ENCODE assay signal across 26 cellular contexts in the genomic region with DNA sequence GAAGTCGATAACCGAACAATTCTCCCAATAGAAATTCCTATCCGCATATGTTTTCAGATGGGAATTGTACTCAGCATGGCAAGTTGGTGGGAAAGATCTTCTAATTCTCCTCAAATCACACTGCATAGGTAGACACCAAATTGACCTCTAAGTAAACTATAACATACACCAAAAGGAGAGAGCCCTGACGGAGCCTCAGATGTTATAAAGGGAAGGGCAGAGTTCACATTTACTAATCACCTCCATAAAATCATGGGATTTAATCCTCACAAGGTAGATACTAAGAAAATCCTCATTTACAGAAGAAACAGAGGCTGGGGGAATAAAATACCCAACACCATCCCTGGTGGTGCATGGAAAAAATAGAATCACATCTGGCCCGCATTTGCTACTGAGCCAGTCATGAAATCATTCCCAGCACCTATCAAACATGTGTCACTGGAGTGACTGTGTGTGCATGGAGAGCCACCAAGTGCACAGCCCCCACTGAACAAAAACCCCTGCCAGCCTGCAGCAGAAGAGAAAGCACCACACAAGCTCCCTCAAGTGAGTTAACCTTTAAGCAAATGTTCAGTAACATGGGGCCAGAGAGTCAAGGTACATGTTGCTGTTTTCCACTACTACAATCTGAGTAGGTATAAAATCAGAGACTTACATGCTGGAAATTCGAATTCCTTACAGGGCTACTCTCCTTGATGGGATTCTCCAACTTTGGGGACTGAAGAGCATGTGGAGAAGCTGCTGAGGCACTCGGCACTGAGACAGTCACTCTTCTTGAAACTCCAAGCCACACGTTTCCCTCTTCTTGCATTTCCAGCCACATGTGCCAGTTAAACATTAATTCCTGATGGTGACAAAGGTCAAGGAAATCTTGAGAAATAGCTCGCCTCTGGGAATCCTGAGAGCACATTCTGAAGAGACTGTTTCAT. TPM values are rescaled to one million over a fixed set of nuclear protein-coding genes. Genes with fewer than 3 reads are reported as not detected.
DNase-seq lines count a peak whose midpoint lies in the region; ATAC-seq, FAIRE-seq and TF ChIP-seq lines count a peak whose summit lies in the region.
"Had no signal": no experiment of that assay in that cellular context is flagged by ENCODE, and none has a peak within 500 bp of the region (broad histone marks: within the 10 kb centered on the region; RNA-seq: fewer than 3 reads in every experiment).

A gene with protein sequence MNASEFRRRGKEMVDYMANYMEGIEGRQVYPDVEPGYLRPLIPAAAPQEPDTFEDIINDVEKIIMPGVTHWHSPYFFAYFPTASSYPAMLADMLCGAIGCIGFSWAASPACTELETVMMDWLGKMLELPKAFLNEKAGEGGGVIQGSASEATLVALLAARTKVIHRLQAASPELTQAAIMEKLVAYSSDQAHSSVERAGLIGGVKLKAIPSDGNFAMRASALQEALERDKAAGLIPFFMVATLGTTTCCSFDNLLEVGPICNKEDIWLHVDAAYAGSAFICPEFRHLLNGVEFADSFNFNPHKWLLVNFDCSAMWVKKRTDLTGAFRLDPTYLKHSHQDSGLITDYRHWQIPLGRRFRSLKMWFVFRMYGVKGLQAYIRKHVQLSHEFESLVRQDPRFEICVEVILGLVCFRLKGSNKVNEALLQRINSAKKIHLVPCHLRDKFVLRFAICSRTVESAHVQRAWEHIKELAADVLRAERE (minus strand): TSS at position 776 of the 929 bp plus-strand sequence. CDS start 21,320 bp downstream, outside the sequence.

- FAIRE-seq in bronchial epithelial cell (lab: Jason Lieb, UNC) = peak; percentile 55

- peaks cover 12% of the 10 kb centered on the region for H3K27me3 Mint-ChIP-seq in activated T-helper 17 cell treated with anti-CD3 and anti-CD28 coated beads, Interleukin-2, amount 50 U/mL, for 72 hours

- H3K9me3 Mint-ChIP-seq in activated T-helper 17 cell treated with anti-CD3 and anti-CD28 coated beads, Interleukin-2, amount 50 U/mL, for 72 hours = no peaks in the 10 kb centered on the region
- H3K9me3 Mint-ChIP-seq: activated naive CD4-positive, alpha-beta T cell treated with anti-CD3 and anti-CD28 coated beads, Interleukin-2, amount 50 U/mL, for 72 hours had no signal

- no peaks in the 10 kb centered on the region for H3K36me3 Mint-ChIP-seq in activated T-helper 17 cell treated with anti-CD3 and anti-CD28 coated beads, Interleukin-2, amount 50 U/mL, for 72 hours (ENCODE audit: low read depth)
- H3K36me3 Mint-ChIP-seq: activated naive CD4-positive, alpha-beta T cell treated with anti-CD3 and anti-CD28 coated beads, Interleukin-2, amount 50 U/mL, for 72 hours; CD4-positive, CD25-positive, alpha-beta regulatory T cell; naive thymus-derived CD4-positive, alpha-beta T cell had no signal

- H3K4me3 ChIP-seq in bronchial epithelial cell (ENCODE audit: low read depth, low read length) = no peak within 1 kb of the TSS
- peak within 1 kb of the TSS; percentile 40 for H3K4me3 ChIP-seq in rectal smooth muscle tissue (ENCODE audit: low read length)
- H3K4me3 ChIP-seq: coronary artery, heart right ventricle had no signal

- H3K27ac Mint-ChIP-seq in activated T-helper 17 cell treated with anti-CD3 and anti-CD28 coated beads, Interleukin-2, amount 50 U/mL, for 72 hours = no peak within 1 kb of the TSS
- H3K27ac Mint-ChIP-seq: activated naive CD4-positive, alpha-beta T cell treated with anti-CD3 and anti-CD28 coated beads, Interleukin-2, amount 50 U/mL, for 72 hours; naive thymus-derived CD4-positive, alpha-beta T cell had no signal

- H3K27ac ChIP-seq in rectal smooth muscle tissue (ENCODE audit: low read depth, low read length) = no peak within 1 kb of the TSS
- H3K27ac ChIP-seq: brain microvascular endothelial cell, coronary artery, heart right ventricle, KMS-11 had no signal

- H3K4me1 ChIP-seq in rectal smooth muscle tissue (ENCODE audit: control insufficient read depth, insufficient read depth, low read length) = no peaks in the 10 kb centered on the region
- H3K4me1 ChIP-seq: heart right ventricle had no signal

- H3K4me1 Mint-ChIP-seq in activated T-helper 17 cell treated with anti-CD3 and anti-CD28 coated beads, Interleukin-2, amount 50 U/mL, for 72 hours = no peaks in the 10 kb centered on the region

- DNase-seq in DMS53 (lab: John Stamatoyannopoulos, UW) (peak; percentile 78), bronchial epithelial cell (ENCODE audit: low read depth) (no peak), left lobe of liver (ENCODE audit: low spot score) (peak; percentile 81), Kasumi-1 (lab: John Stamatoyannopoulos, UW) (no peak)
- DNase-seq: activated CD8-positive, alpha-beta memory T cell treated with anti-CD3 and anti-CD28 coated beads for 24 hours; activated T-cell treated with anti-CD3 and anti-CD28 coated beads, Interleukin-2, amount 50 U/mL, for 48 hours; brain microvascular endothelial cell; CD4-positive, CD25-positive, alpha-beta regulatory T cell; DMS79; H7; heart right ventricle; mammary epithelial cell; naive thymus-derived CD4-positive, alpha-beta T cell; NCI-H1092 treated with DMSO at 0.1 percent for 48 hours; NCI-H2081; NCI-H446 treated with DMSO at 0.1 percent for 48 hours; stimulated activated naive CD4-positive, alpha-beta T cell had no signal

- no peak within 1 kb of the TSS for H3K4me3 Mint-ChIP-seq in activated T-helper 17 cell treated with anti-CD3 and anti-CD28 coated beads, Interleukin-2, amount 50 U/mL, for 72 hours
- H3K4me3 Mint-ChIP-seq: CD4-positive, CD25-positive, alpha-beta regulatory T cell; naive thymus-derived CD4-positive, alpha-beta T cell had no signal

- H3K36me3 ChIP-seq in bronchial epithelial cell (ENCODE audit: control insufficient read depth, insufficient read depth, low read length) (no peaks in the 10 kb centered on the region), rectal smooth muscle tissue (ENCODE audit: control insufficient read depth, insufficient read depth, low read length) (no peaks in the 10 kb centered on the region)
- H3K36me3 ChIP-seq: brain microvascular endothelial cell, heart right ventricle had no signal

- ATAC-seq in left lobe of liver (peak; percentile 72), GM19463 (IDR thresholded peaks at IDR 0.05; ENCODE audit: unreplicated experiment) (no peak), HG02759 (IDR thresholded peaks at IDR 0.05; ENCODE audit: unreplicated experiment) (no peak)
- no peak for ATAC-seq in activated T-helper 17 cell treated with anti-CD3 and anti-CD28 coated beads, Interleukin-2, amount 50 U/mL, for 72 hours (replicated peaks)
- ATAC-seq: activated CD4-positive, CD25-positive, alpha-beta regulatory T cell treated with anti-CD3 and anti-CD28 coated beads, Interleukin-2, amount 50 U/mL, for 24 hours; activated naive CD4-positive, alpha-beta T cell treated with anti-CD3 and anti-CD28 coated beads, Interleukin-2, amount 50 U/mL, for 72 hours; naive thymus-derived CD4-positive, alpha-beta T cell had no signal

- TF ChIP-seq CTCF in bronchial epithelial cell (IDR thresholded peaks at IDR 0.05; ENCODE audit: insufficient read depth, low read length, severe bottlenecking) = no peak

- peaks cover 10% of the 10 kb centered on the region for H3K27me3 ChIP-seq in bronchial epithelial cell (ENCODE audit: control insufficient read depth, insufficient read depth, low read length)
- H3K27me3 ChIP-seq in rectal smooth muscle tissue (ENCODE audit: control insufficient read depth, insufficient read depth, low read length) = no peaks in the 10 kb centered on the region

- H3K9ac ChIP-seq in rectal smooth muscle tissue (ENCODE audit: low read length) = no peak within 1 kb of the TSS
- H3K9ac ChIP-seq: KMS-11 had no signal

RNA-seq across cellular contexts. Expression of the gene that starts here (rescaled TPM):
- total RNA-seq in bronchial epithelial cell (0.26 TPM in 1 of 2 replicates, not detected in the other), left lobe of liver (48.6 TPM)
- not detected for total RNA-seq in activated T-helper 17 cell treated with anti-CD3 and anti-CD28 coated beads, Interleukin-2, amount 50 U/mL, for 72 hours
- total RNA-seq: CD4-positive, CD25-positive, alpha-beta regulatory T cell; heart right ventricle; mammary epithelial cell; naive thymus-derived CD4-positive, alpha-beta T cell; RPMI7951 had no signal

Comparison
In these comparisons a context has a peak if more than half of its experiments do, and no peak if none do; other contexts are left out.
1. RNA of the gene that starts here (total RNA-seq): 48.6 TPM in left lobe of liver (single experiment); not detected in activated T-helper 17 cell treated with anti-CD3 and anti-CD28 coated beads, Interleukin-2, amount 50 U/mL, for 72 hours and 0.26 TPM in bronchial epithelial cell; every median in the first group is over 10 times any median in the second.
2. DNase-seq: peak in DMS53 (single experiment) and left lobe of liver (single experiment); none in bronchial epithelial cell (single experiment) and Kasumi-1 (0 of 2).